Comparison of ENCODE assay signal across 9 cellular contexts in genomic region chr17:49969134-49969759, GRCh38. TPM values are rescaled to one million over a fixed set of nuclear protein-coding genes. Genes with fewer than 3 reads are reported as not detected.
DNase-seq lines count a peak whose midpoint lies in the region; ATAC-seq and TF ChIP-seq lines count a peak whose summit lies in the region.
"Had no signal": no experiment of that assay in that cellular context is flagged by ENCODE, and none has a peak within 500 bp of the region (broad histone marks: within the 10 kb centered on the region; RNA-seq: fewer than 3 reads in every experiment).

TSS of gene DLX4 (plus strand) at chr17:49969190. CDS start at chr17:49969469, 279 bp downstream.

- peaks cover 47% of the 10 kb centered on the region for H3K27me3 ChIP-seq in CD4-positive, CD25-positive, alpha-beta regulatory T cell (ENCODE audit: control insufficient read depth, insufficient read depth, low read length)
- peaks cover 63% of the 10 kb centered on the region for H3K27me3 ChIP-seq in HL-60 (ENCODE audit: insufficient read depth, poor library complexity, severe bottlenecking)
- H3K27me3 ChIP-seq in adipocyte (replicated peaks; ENCODE audit: control insufficient read depth, insufficient read depth, low read length), result peaks cover 81% of the 10 kb centered on the region

- TF ChIP-seq POLR2A in lower leg skin (IDR thresholded peaks at IDR 0.05), result no peak

- intact Hi-C loops in lower leg skin (cut with DNase I; ENCODE audit: low total_unique reads), result no loop called here

- no peaks in the 10 kb centered on the region for H3K36me3 Mint-ChIP-seq in CD4-positive, CD25-positive, alpha-beta regulatory T cell

- peak in 2 of 3 donors; percentile 20 to 27 for DNase-seq in CD4-positive, CD25-positive, alpha-beta regulatory T cell
- DNase-seq in HL-60 (ENCODE audit: low read depth in 1 of 2, low spot score in 1 of 2) (no peak), adipocyte (ENCODE audit: low read depth) (peak; percentile 36), lower leg skin (ENCODE audit: low spot score in 2 of 2) (peak in 1 of 2 donors; percentile 91), NOMO-1 treated with dmso at 0.1 percent for 144 hours (lab: John Stamatoyannopoulos, UW; ENCODE audit: unreplicated experiment) (no peak), EL (no peak)

- H3K27me3 Mint-ChIP-seq in CD4-positive, CD25-positive, alpha-beta regulatory T cell, result peaks cover 90% of the 10 kb centered on the region

- no peaks in the 10 kb centered on the region for H3K36me3 ChIP-seq in CD4-positive, CD25-positive, alpha-beta regulatory T cell (ENCODE audit: control insufficient read depth, insufficient read depth, low read length)
- no peaks in the 10 kb centered on the region for H3K36me3 ChIP-seq in adipocyte (ENCODE audit: control insufficient read depth, insufficient read depth, low read length, severe bottlenecking)

- H3K27ac Mint-ChIP-seq in CD4-positive, CD25-positive, alpha-beta regulatory T cell, result peak within 1 kb of the TSS in 2 of 3 donors; percentile 32 to 46

- peak within 1 kb of the TSS; percentile 64 for H3K4me3 ChIP-seq in CD4-positive, CD25-positive, alpha-beta regulatory T cell (ENCODE audit: low read depth, low read length)
- H3K4me3 ChIP-seq in HL-60 (replicated peaks; ENCODE audit: insufficient read depth, low read length) (peak within 1 kb of the TSS; percentile 56), adipocyte (ENCODE audit: low read length) (peak within 1 kb of the TSS; percentile 77), lower leg skin (ENCODE audit: low read depth, poor library complexity, severe bottlenecking) (peak within 1 kb of the TSS; percentile 26)

- H3K4me1 Mint-ChIP-seq in CD4-positive, CD25-positive, alpha-beta regulatory T cell, result peaks cover 5 to 65% (median 23%) of the 10 kb centered on the region in 4 donors

- no peak for ATAC-seq in CD4-positive, CD25-positive, alpha-beta regulatory T cell (ENCODE audit: low read depth in 2 of 2)
- ATAC-seq in HG02610 (IDR thresholded peaks at IDR 0.05; ENCODE audit: unreplicated experiment) (no peak), HG02970 (IDR thresholded peaks at IDR 0.05; ENCODE audit: low FRiP score, unreplicated experiment) (no peak)

- WGBS in lower leg skin, 2 donors, result 4 to 7% methylated on average over 35 to 39 of the region's 45 CpGs

- H3K4me3 Mint-ChIP-seq in CD4-positive, CD25-positive, alpha-beta regulatory T cell, result peak within 1 kb of the TSS; percentile 88 to 92 (median 89)

- TF ChIP-seq CTCF in HL-60 (IDR thresholded peaks at IDR 0.05; ENCODE audit: insufficient read depth, low read length) (no peak), lower leg skin (IDR thresholded peaks at IDR 0.05) (no peak)

- H3K4me1 ChIP-seq in CD4-positive, CD25-positive, alpha-beta regulatory T cell (ENCODE audit: control insufficient read depth, insufficient read depth, low read length, poor library complexity, severe bottlenecking), result peaks cover 46% of the 10 kb centered on the region
- peaks cover 12% of the 10 kb centered on the region for H3K4me1 ChIP-seq in adipocyte (ENCODE audit: control insufficient read depth, insufficient read depth, low read length)

- H3K9me3 Mint-ChIP-seq in CD4-positive, CD25-positive, alpha-beta regulatory T cell, result peaks cover 0 to 16% (median 1%) of the 10 kb centered on the region in 7 donors

- no peak within 1 kb of the TSS for H3K9ac ChIP-seq in adipocyte (ENCODE audit: low read length)

- no peaks in the 10 kb centered on the region for H3K9me3 ChIP-seq in CD4-positive, CD25-positive, alpha-beta regulatory T cell (ENCODE audit: control insufficient read depth in 2 of 2, low read length in 2 of 2)
- peaks cover 3% of the 10 kb centered on the region for H3K9me3 ChIP-seq in adipocyte (ENCODE audit: control insufficient read depth, low read length)

- no peak within 1 kb of the TSS for H3K27ac ChIP-seq in CD4-positive, CD25-positive, alpha-beta regulatory T cell (ENCODE audit: insufficient read depth, low read length, poor library complexity, severe bottlenecking)
- H3K27ac ChIP-seq in HL-60 (replicated peaks), result peak within 1 kb of the TSS; percentile 32

RNA-seq across cellular contexts. Expression of gene DLX4, which starts in this region (rescaled TPM):
- total RNA-seq in CD4-positive, CD25-positive, alpha-beta regulatory T cell, result not detected
- not detected for polyA plus RNA-seq in CD4-positive, CD25-positive, alpha-beta regulatory T cell
- total RNA-seq in lower leg skin, result 1 to 10 TPM; 1.9 to 3.3 (median 2.5) TPM
- total RNA-seq: liver had no signal
- polyA plus RNA-seq: liver had no signal

Comparison
In these comparisons a context has a peak if more than half of its experiments do, and no peak if none do; other contexts are left out.
1. Peak in DNase-seq and H3K4me3 ChIP-seq in CD4-positive, CD25-positive, alpha-beta regulatory T cell; RNA of the gene not detected or under 1 TPM.
2. H3K4me3 ChIP-seq: peak in every context shown above with its lines; median percentile 77 in adipocyte; 64 in CD4-positive, CD25-positive, alpha-beta regulatory T cell; 56 in HL-60; 26 in lower leg skin.